In the genomic region with DNA sequence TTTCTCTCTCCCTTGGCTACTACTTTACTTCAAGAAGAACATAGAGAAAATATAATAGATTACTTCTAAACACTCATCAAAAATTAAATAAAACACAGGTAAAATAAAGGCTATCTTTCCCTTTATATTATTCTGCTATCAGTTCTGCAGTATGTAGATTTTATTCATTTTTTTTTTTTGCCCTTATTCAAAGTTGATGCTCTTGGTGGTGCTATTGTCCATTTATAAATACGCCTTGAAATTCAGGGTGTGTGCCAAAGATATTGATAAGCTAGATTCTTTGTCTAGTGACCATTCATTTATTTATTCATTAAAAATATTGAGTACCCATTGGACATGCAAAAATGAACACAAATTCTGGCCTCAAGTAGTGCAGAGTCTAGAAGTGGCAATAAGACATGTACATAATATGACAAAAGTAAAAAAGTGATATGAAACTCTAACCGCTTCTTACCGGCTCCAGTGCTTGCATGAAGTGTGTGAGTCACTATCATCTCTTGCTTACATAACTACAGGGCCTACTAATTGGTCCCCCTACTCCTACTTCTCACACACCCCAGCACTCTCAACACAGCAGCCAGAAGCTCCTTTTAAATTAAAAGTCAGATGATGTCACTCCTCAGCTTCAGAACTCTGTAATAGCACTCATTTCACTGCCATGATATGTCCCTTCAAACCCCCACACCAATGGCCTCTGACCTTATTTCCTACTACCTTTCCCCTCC, we compare ENCODE assay signal across 1 cellular context.
TF ChIP-seq lines count a peak whose summit lies in the region.

No MANE protein-coding gene starts in this region.

TF ChIP-seq in K562, 482 proteins besides CTCF, POLR2A, EP300 and RAD21 (continued from another document):
- TF ChIP-seq, protein P1, sequence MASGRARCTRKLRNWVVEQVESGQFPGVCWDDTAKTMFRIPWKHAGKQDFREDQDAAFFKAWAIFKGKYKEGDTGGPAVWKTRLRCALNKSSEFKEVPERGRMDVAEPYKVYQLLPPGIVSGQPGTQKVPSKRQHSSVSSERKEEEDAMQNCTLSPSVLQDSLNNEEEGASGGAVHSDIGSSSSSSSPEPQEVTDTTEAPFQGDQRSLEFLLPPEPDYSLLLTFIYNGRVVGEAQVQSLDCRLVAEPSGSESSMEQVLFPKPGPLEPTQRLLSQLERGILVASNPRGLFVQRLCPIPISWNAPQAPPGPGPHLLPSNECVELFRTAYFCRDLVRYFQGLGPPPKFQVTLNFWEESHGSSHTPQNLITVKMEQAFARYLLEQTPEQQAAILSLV (tag; IDR thresholded peaks at IDR 0.05): no peak
- TF ChIP-seq MYNN (IDR thresholded peaks at IDR 0.05) (peak; percentile 87), MYNN (CRISPR knock-in tag; IDR thresholded peaks at IDR 0.05) (no peak)
